8 cellular contexts compared by ENCODE assay signal in the genomic region with DNA sequence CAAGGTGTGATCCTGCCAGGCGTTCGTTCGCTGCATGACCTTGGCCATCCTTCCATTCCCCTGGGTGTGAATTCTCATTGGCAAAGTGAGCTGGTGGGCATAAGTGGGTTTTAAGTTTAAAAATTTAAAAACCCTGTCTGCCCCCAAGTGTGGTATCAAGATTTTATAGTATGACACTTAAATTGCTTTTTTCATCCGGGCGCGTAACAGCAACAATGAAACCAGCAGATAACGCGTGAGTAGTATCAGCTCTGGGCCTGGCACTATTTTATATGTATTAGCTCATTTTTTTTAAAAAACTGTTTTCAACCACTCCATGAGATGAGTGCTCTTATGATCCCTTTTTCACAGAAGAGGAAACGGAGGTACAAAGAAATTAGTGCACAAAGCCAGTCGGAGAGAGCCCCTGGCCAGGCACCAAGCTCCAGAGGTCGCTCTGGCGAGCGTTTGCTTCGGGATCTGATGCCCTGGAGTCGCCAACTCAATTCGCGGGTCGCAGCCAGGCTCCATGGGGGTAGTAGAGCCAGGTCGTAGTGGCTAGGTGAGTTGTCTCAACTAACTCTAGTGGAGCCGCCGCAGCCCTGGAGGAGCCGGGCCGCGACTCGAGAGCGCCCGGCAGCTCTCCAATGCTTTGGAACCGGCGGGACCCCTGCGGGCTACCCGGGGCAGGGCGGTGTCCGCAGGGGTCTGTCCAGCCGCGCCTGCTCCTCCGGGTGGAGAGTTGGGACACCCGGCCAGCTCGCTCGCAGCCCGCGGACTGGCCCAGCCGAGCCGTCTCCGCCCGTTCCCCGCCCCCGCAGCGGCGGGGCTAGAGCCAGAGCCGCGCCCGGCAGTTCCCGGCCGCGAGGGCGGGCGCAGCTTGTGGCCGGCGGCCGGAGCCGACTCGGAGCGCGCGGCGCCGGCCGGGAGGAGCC. TPM values are rescaled to one million over a fixed set of nuclear protein-coding genes. Genes with fewer than 3 reads are reported as not detected.
DNase-seq lines count a peak whose midpoint lies in the region; ATAC-seq and TF ChIP-seq lines count a peak whose summit lies in the region.

A gene with protein sequence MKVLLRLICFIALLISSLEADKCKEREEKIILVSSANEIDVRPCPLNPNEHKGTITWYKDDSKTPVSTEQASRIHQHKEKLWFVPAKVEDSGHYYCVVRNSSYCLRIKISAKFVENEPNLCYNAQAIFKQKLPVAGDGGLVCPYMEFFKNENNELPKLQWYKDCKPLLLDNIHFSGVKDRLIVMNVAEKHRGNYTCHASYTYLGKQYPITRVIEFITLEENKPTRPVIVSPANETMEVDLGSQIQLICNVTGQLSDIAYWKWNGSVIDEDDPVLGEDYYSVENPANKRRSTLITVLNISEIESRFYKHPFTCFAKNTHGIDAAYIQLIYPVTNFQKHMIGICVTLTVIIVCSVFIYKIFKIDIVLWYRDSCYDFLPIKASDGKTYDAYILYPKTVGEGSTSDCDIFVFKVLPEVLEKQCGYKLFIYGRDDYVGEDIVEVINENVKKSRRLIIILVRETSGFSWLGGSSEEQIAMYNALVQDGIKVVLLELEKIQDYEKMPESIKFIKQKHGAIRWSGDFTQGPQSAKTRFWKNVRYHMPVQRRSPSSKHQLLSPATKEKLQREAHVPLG (plus strand): TSS at position 832 of the 914 bp plus-strand sequence. CDS start 14,979 bp downstream, outside the sequence.

- no peaks in the 10 kb centered on the region for H3K36me3 Mint-ChIP-seq in CD8-positive, alpha-beta T cell

- peaks cover 39% of the 10 kb centered on the region for H3K79me2 ChIP-seq in parathyroid adenoma

- H3K9me3 Mint-ChIP-seq in CD8-positive, alpha-beta T cell = peaks cover 19% of the 10 kb centered on the region

- H3K4me3 ChIP-seq in CD8-positive, alpha-beta T cell (ENCODE audit: low read depth, low read length) = no peak within 1 kb of the TSS
- H3K4me3 ChIP-seq in adrenal gland = peak within 1 kb of the TSS; percentile 26 to 88 (median 76)
- peak within 1 kb of the TSS; percentile 52 to 90 (median 76) for H3K4me3 ChIP-seq in heart left ventricle
- H3K4me3 ChIP-seq in parathyroid adenoma (ENCODE audit: low read depth, low read length) = peak within 1 kb of the TSS; percentile 90

- H2AFZ ChIP-seq in parathyroid adenoma = peak within 1 kb of the TSS; percentile 90

- H3K27me3 Mint-ChIP-seq in CD8-positive, alpha-beta T cell (ENCODE audit: low read depth) = peaks cover 20% of the 10 kb centered on the region

- H3K4me1 ChIP-seq in CD8-positive, alpha-beta T cell (ENCODE audit: insufficient read depth, low read length) = peaks cover 9% of the 10 kb centered on the region
- H3K4me1 ChIP-seq in adrenal gland (replicated peaks in 1 of 2) (peaks cover 7 to 12% of the 10 kb centered on the region in 2 donors), heart left ventricle (peaks cover 0 to 41% (median 14%) of the 10 kb centered on the region in 12 donors), parathyroid adenoma (peaks cover 44% of the 10 kb centered on the region)

- DNase-seq in CD8-positive, alpha-beta T cell = no peak
- peak; percentile 79 to 89 (median 84) for DNase-seq in adrenal gland
- peak; percentile 87 to 92 (median 89) for DNase-seq in heart left ventricle
- DNase-seq in SIG-M5 treated with dmso at 0.1 percent for 504 hours (lab: John Stamatoyannopoulos, UW; ENCODE audit: unreplicated experiment) = no peak
- DNase-seq in NK-92 treated with Interleukin-12 subunit alpha and Interleukin-12 subunit beta, amount 100 ng/mL, for 24 hours (lab: John Stamatoyannopoulos, UW) = no peak

- peaks cover 26% of the 10 kb centered on the region for H3K4me1 Mint-ChIP-seq in CD8-positive, alpha-beta T cell (ENCODE audit: low read depth)

- CTCF ChIA-PET in CD8-positive, alpha-beta T cell (lab: Charles Lee) = interaction anchor here (0.5 to 1.2 kb wide), 2 partner anchors 98 to 122 kb away, joined by 3 read pairs; no protein-coding TSS in a partner anchor

- TF ChIP-seq POLR2A in adrenal gland (IDR thresholded peaks at IDR 0.05) = peak; percentile 58 to 91
- TF ChIP-seq POLR2A in heart left ventricle (IDR thresholded peaks at IDR 0.05) = peak in 1 of 2 donors; percentile 78

- intact Hi-C loops in CD8-positive, alpha-beta T cell (cut with DNase I, micrococcal nuclease) = no loop called here
- intact Hi-C loops in adrenal gland (cut with DNase I) = loop anchor here (10.0 kb wide), 1 partner anchor 117 kb away; no protein-coding TSS in a partner anchor
- intact Hi-C loops in heart left ventricle (cut with DNase I) = loop anchor here in 4 of 10 donors (5.0 kb wide), 4 partner anchors 60 to 120 kb away; no protein-coding TSS in a partner anchor

- H3K9me3 ChIP-seq in CD8-positive, alpha-beta T cell (ENCODE audit: low read length) = peaks cover 6% of the 10 kb centered on the region
- H3K9me3 ChIP-seq in adrenal gland (replicated peaks in 1 of 3) (peaks cover 0 to 6% (median 0%) of the 10 kb centered on the region in 3 donors), heart left ventricle (peaks cover 0 to 27% (median 17%) of the 10 kb centered on the region in 12 donors), parathyroid adenoma (ENCODE audit: control insufficient read depth, low read length) (no peaks in the 10 kb centered on the region)

- ATAC-seq in CD8-positive, alpha-beta T cell = no peak
- peak; percentile 59 for ATAC-seq in HG03432 (IDR thresholded peaks at IDR 0.05; ENCODE audit: unreplicated experiment)
- peak; percentile 80 to 96 (median 92) for ATAC-seq in heart left ventricle
- no peak for ATAC-seq in HG03457 (IDR thresholded peaks at IDR 0.05; ENCODE audit: unreplicated experiment)

- H3K27ac Mint-ChIP-seq in CD8-positive, alpha-beta T cell = no peak within 1 kb of the TSS

- POLR2A ChIA-PET in CD8-positive, alpha-beta T cell (lab: Charles Lee) = interaction anchor here (1.0 to 1.6 kb wide), 2 partner anchors 10 to 61 kb away, joined by 3 to 4 read pairs; no protein-coding TSS in a partner anchor

- H3K27me3 ChIP-seq in CD8-positive, alpha-beta T cell (ENCODE audit: insufficient read depth, low read length) = peaks cover 7% of the 10 kb centered on the region
- H3K27me3 ChIP-seq in adrenal gland (no peaks in the 10 kb centered on the region), heart left ventricle (no peaks in the 10 kb centered on the region), parathyroid adenoma (ENCODE audit: control insufficient read depth, insufficient read depth, low read length) (no peaks in the 10 kb centered on the region)

- H3K36me3 ChIP-seq in CD8-positive, alpha-beta T cell (ENCODE audit: insufficient read depth, low read length) = no peaks in the 10 kb centered on the region
- H3K36me3 ChIP-seq in adrenal gland (replicated peaks in 1 of 2) (no peaks in the 10 kb centered on the region), heart left ventricle (peaks cover 0 to 16% (median 0%) of the 10 kb centered on the region in 9 donors), parathyroid adenoma (ENCODE audit: control insufficient read depth, insufficient read depth, low read length) (no peaks in the 10 kb centered on the region)

- H3K27ac ChIP-seq in CD8-positive, alpha-beta T cell (ENCODE audit: low read depth, low read length) = no peak within 1 kb of the TSS
- H3K27ac ChIP-seq in adrenal gland (peak within 1 kb of the TSS; percentile 79 to 98 (median 93)), heart left ventricle (peak within 1 kb of the TSS; percentile 82 to 96 (median 92)), parathyroid adenoma (peak within 1 kb of the TSS; percentile 96)

- no peak for TF ChIP-seq CTCF in CD8-positive, alpha-beta T cell (IDR thresholded peaks at IDR 0.05)
- TF ChIP-seq CTCF in adrenal gland (IDR thresholded peaks at IDR 0.05) (no peak), heart left ventricle (IDR thresholded peaks at IDR 0.05) (peak in 3 of 12 donors; percentile 2 to 22 (median 11)), parathyroid adenoma (IDR thresholded peaks at IDR 0.05) (peak; percentile 11)

- peak within 1 kb of the TSS; percentile 65 for H3K9ac ChIP-seq in parathyroid adenoma

- peak within 1 kb of the TSS; percentile 87 for H3K4me2 ChIP-seq in parathyroid adenoma (ENCODE audit: low read length)

- peak within 1 kb of the TSS; percentile 76 for H3K4me3 Mint-ChIP-seq in CD8-positive, alpha-beta T cell

- 7 to 25% (median 11%) methylated on average over 18 to 68 of the region's 68 CpGs for WGBS in adrenal gland, 4 donors
- 6 to 30% (median 10%) methylated on average over 15 to 68 of the region's 68 CpGs for WGBS in heart left ventricle, 4 donors

RNA-seq across cellular contexts. Expression of the gene that starts here (rescaled TPM):
- under 1 TPM; 0.06 to 0.08 TPM for total RNA-seq in CD8-positive, alpha-beta T cell
- 100 to 1,000 TPM in 6 of 8 donors, 10 to 100 TPM in 2; 82.1 to 153 (median 136) TPM for total RNA-seq in adrenal gland
- 100 to 1,000 TPM in 1 of 3 donors, 10 to 100 TPM in 2; 58.7 to 122 (median 59.2) TPM for polyA plus RNA-seq in adrenal gland
- total RNA-seq in heart left ventricle = 10 to 100 TPM; 10.9 to 49.0 (median 19.6) TPM
- 10 to 100 TPM; 12.8 to 25.7 TPM for polyA plus RNA-seq in heart left ventricle

Comparison
In these comparisons a context has a peak if more than half of its experiments do, and no peak if none do; other contexts are left out.
1. RNA of the gene that starts here (total RNA-seq): 82.1 to 153 TPM in adrenal gland and 10.9 to 49.0 TPM in heart left ventricle; 0.06 to 0.08 TPM in CD8-positive, alpha-beta T cell; every median in the first group is over 10 times any median in the second.
2. ATAC-seq: peak in HG03432 (single experiment) and heart left ventricle (4 of 4); none in CD8-positive, alpha-beta T cell (single experiment) and HG03457 (single experiment).
3. DNase-seq: peak in adrenal gland (7 of 7) and heart left ventricle (5 of 5); none in CD8-positive, alpha-beta T cell (0 of 7), SIG-M5 treated with dmso at 0.1 percent for 504 hours (single experiment) and NK-92 treated with Interleukin-12 subunit alpha and Interleukin-12 subunit beta, amount 100 ng/mL, for 24 hours (single experiment).
4. intact Hi-C loops: an anchor here in adrenal gland (10.0 kb wide); none called in CD8-positive, alpha-beta T cell.